In the genomic region with DNA sequence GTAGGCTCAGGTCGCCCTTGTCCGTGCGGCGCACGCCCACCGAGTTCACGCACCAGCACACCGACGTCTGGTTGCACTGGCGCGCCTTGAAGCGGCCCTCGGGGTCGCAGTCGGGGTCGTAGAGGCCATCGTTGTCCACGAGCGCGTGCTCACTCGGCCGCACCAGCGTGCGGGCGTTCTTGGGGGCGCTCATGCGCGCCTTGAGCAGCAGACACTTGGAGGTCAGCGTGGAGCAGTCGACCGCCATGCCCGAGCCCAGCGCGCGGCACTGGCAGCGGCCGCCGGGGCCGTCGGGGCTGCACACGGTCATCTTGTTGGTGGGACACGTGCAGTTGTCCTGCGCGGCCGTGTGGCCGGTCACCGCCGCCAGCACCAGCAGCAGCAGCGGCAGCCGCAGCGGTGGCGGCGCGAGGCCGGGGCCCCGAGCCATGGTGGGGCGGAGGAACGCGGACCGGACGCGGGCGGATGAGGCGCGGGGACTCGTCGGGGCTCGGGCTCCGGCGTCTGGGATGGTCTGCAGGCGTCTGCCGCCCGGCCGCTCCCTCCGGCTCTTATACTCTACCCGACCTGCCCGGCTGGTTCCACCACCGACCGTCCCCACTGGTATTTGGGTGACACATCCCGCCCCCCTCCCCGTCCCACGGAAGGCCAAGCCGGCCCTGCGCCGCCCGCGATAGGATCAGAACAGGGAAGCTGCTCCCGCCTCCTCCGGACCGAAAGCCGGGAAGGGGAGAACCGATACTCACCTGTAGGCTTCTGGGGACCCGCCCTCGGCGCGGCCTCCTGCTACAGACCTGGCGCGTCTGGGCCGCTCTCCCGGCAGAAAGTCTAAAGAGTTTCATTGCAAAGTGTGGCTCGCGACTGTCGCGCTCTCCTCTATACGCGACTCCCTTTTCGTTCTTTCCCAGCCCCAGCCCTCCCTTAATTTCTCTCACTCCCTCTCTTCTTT, we compare ENCODE assay signal across 1 cellular context.
TF ChIP-seq lines count a peak whose summit lies in the region.

A gene with protein sequence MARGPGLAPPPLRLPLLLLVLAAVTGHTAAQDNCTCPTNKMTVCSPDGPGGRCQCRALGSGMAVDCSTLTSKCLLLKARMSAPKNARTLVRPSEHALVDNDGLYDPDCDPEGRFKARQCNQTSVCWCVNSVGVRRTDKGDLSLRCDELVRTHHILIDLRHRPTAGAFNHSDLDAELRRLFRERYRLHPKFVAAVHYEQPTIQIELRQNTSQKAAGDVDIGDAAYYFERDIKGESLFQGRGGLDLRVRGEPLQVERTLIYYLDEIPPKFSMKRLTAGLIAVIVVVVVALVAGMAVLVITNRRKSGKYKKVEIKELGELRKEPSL (minus strand): TSS at position 526 of the 949 bp plus-strand sequence. CDS start 96 bp downstream, at position 430.

TF ChIP-seq in SK-N-SH, 30 proteins besides CTCF, POLR2A, EP300 and RAD21 (continued from another document):
- no peak for TF ChIP-seq FOXM1 (IDR thresholded peaks at IDR 0.05; ENCODE audit: low read depth)
- TF ChIP-seq RCOR1 (IDR thresholded peaks at IDR 0.05; ENCODE audit: low read length), result no peak
- no peak for TF ChIP-seq JUND (IDR thresholded peaks at IDR 0.05)
- no peak for TF ChIP-seq MEF2A (IDR thresholded peaks at IDR 0.05; ENCODE audit: borderline replicate concordance, low read depth)
- TF ChIP-seq, protein P1, sequence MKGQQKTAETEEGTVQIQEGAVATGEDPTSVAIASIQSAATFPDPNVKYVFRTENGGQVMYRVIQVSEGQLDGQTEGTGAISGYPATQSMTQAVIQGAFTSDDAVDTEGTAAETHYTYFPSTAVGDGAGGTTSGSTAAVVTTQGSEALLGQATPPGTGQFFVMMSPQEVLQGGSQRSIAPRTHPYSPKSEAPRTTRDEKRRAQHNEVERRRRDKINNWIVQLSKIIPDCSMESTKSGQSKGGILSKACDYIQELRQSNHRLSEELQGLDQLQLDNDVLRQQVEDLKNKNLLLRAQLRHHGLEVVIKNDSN (IDR thresholded peaks at IDR 0.05; ENCODE audit: borderline replicate concordance, low read depth), result no peak
- TF ChIP-seq, protein P2, sequence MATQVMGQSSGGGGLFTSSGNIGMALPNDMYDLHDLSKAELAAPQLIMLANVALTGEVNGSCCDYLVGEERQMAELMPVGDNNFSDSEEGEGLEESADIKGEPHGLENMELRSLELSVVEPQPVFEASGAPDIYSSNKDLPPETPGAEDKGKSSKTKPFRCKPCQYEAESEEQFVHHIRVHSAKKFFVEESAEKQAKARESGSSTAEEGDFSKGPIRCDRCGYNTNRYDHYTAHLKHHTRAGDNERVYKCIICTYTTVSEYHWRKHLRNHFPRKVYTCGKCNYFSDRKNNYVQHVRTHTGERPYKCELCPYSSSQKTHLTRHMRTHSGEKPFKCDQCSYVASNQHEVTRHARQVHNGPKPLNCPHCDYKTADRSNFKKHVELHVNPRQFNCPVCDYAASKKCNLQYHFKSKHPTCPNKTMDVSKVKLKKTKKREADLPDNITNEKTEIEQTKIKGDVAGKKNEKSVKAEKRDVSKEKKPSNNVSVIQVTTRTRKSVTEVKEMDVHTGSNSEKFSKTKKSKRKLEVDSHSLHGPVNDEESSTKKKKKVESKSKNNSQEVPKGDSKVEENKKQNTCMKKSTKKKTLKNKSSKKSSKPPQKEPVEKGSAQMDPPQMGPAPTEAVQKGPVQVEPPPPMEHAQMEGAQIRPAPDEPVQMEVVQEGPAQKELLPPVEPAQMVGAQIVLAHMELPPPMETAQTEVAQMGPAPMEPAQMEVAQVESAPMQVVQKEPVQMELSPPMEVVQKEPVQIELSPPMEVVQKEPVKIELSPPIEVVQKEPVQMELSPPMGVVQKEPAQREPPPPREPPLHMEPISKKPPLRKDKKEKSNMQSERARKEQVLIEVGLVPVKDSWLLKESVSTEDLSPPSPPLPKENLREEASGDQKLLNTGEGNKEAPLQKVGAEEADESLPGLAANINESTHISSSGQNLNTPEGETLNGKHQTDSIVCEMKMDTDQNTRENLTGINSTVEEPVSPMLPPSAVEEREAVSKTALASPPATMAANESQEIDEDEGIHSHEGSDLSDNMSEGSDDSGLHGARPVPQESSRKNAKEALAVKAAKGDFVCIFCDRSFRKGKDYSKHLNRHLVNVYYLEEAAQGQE (IDR thresholded peaks at IDR 0.05; ENCODE audit: low read depth, low read length), result no peak
- TF ChIP-seq ELF1 (IDR thresholded peaks at IDR 0.05), result no peak
- TF ChIP-seq MXI1 (IDR thresholded peaks at IDR 0.05; ENCODE audit: low read depth, low read length), result no peak
- no peak for TF ChIP-seq NFIC (IDR thresholded peaks at IDR 0.05; ENCODE audit: borderline replicate concordance)
- TF ChIP-seq, protein P3, sequence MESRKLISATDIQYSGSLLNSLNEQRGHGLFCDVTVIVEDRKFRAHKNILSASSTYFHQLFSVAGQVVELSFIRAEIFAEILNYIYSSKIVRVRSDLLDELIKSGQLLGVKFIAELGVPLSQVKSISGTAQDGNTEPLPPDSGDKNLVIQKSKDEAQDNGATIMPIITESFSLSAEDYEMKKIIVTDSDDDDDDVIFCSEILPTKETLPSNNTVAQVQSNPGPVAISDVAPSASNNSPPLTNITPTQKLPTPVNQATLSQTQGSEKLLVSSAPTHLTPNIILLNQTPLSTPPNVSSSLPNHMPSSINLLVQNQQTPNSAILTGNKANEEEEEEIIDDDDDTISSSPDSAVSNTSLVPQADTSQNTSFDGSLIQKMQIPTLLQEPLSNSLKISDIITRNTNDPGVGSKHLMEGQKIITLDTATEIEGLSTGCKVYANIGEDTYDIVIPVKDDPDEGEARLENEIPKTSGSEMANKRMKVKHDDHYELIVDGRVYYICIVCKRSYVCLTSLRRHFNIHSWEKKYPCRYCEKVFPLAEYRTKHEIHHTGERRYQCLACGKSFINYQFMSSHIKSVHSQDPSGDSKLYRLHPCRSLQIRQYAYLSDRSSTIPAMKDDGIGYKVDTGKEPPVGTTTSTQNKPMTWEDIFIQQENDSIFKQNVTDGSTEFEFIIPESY (IDR thresholded peaks at IDR 0.05; ENCODE audit: borderline replicate concordance, low read depth), result no peak
- TF ChIP-seq RFX5 (IDR thresholded peaks at IDR 0.05; ENCODE audit: low read length), result no peak
- no peak for TF ChIP-seq TCF12 (IDR thresholded peaks at IDR 0.05)
- TF ChIP-seq NRF1 (IDR thresholded peaks at IDR 0.05; ENCODE audit: low read depth, low read length), result no peak
- TF ChIP-seq FOXJ3 (CRISPR knock-in tag; IDR thresholded peaks at IDR 0.05), result no peak
- TF ChIP-seq GABPA (IDR thresholded peaks at IDR 0.05; ENCODE audit: low read depth), result no peak
- TF ChIP-seq GATA2 (CRISPR knock-in tag; IDR thresholded peaks at IDR 0.05), result no peak
